In the genomic region with DNA sequence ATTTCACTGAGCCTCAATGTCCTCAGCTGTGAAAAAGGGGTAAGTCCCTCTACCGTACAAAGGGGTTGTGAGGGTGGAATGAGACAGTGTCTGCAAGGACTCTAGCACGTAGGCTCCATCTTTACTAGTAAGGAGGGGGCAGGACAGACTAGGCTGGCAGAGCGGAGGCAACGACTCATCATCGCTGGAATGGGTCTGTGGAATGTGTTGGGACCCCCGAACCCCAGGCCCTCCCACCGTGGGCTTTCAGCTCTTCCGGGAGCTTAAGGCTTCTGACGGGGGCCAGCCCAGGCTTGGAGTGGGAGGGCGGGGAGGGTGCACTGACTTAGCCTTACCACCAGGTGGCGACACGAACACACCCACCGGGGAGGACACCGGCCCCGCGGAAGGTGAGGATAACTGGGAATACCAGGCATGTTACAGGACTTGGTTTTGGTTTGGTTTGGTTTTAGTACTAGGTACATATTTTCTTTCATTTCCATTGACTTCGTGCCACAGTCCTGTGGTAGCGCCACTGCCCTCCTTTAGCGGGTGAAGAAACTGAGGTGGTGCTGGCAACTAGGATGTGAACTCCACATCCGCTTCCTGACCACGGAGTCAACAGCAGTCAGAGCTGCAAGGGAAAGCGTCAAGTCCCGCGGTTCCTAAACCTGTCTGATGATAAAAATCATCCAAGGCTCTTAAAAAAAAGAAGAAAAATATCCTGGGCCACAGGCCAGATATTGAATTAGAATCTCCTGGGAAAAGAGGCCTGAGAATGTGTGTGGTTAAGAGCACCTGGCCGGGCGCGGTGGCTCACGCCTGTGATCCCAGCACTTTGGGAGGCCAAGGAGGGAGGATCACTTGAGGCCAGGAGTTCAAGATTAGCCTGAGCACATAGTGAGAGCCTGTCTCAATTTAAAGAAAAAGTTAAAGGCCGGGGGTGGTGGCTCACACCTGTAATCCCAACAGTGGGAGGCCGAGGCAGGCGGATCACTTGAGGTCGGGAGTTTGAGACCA, we compare ENCODE assay signal across 8 cellular contexts. TPM values are rescaled to one million over a fixed set of nuclear protein-coding genes. Genes with fewer than 3 reads are reported as not detected.
DNase-seq lines count a peak whose midpoint lies in the region; ATAC-seq and TF ChIP-seq lines count a peak whose summit lies in the region.

No MANE protein-coding gene starts in this region.

- TF ChIP-seq CTCF in gastroesophageal sphincter (IDR thresholded peaks at IDR 0.05) (peak; percentile 94 to 99 (median 98)), ovary (IDR thresholded peaks at IDR 0.05) (peak; percentile 90 to 98 (median 94)), testis (IDR thresholded peaks at IDR 0.05) (peak; percentile 97 to 100 (median 98))

- peaks cover 0 to 3% (median 2%) of the 10 kb centered on the region in 3 donors for H3K4me1 Mint-ChIP-seq in IgD-negative memory B cell

- peak overlapping the region in 1 of 3 donors; percentile 31 for H3K27ac Mint-ChIP-seq in IgD-negative memory B cell

- ATAC-seq in gastroesophageal sphincter (peak; percentile 91), HG03442 (IDR thresholded peaks at IDR 0.05; ENCODE audit: unreplicated experiment) (no peak)

- H3K4me1 ChIP-seq in gastroesophageal sphincter (peaks cover 0 to 12% (median 0%) of the 10 kb centered on the region in 3 donors), ovary (ENCODE audit: insufficient read depth) (no peaks in the 10 kb centered on the region), testis (no peaks in the 10 kb centered on the region)

- H3K27me3 Mint-ChIP-seq in IgD-negative memory B cell, result no peaks in the 10 kb centered on the region

- DNase-seq in GDM1 (lab: John Stamatoyannopoulos, UW) (peak; percentile 46), RPMI8226 (peak; percentile 58), ovary (peak; percentile 79 to 86 (median 85)), testis (peak; percentile 86)
- DNase-seq in activated gamma-delta T cell treated with anti-CD3 and anti-CD28 coated beads, Interleukin-2, amount 50 U/mL, for 16 hours (ENCODE audit: low read depth), result peak; percentile 68

- TF ChIP-seq POLR2A in gastroesophageal sphincter (IDR thresholded peaks at IDR 0.05) (no peak), ovary (IDR thresholded peaks at IDR 0.05) (no peak), testis (IDR thresholded peaks at IDR 0.05) (no peak)

- H3K27ac ChIP-seq in gastroesophageal sphincter (no peak overlapping the region), ovary (no peak overlapping the region), testis (no peak overlapping the region)

- intact Hi-C loops in ovary (cut with DNase I) (loop anchor here (1.0 to 10.0 kb wide), 6 partner anchors 52 to 572 kb away; partner anchors contain the start of gene ARMC12 (in 2 of the 4)), testis (cut with DNase I; ENCODE audit: low total_unique reads) (loop anchor here (5.0 kb wide), 1 partner anchor 214 kb away; the partner anchor contains the start of gene ARMC12)

- 51 to 52% methylated on average over 12 to 15 of the region's 32 CpGs for WGBS in gastroesophageal sphincter (ENCODE audit: low coverage in 1 of 2), 2 donors
- 32 to 34% (median 33%) methylated on average over 32 of the region's 32 CpGs for WGBS in ovary, 3 donors
- WGBS in testis, 2 donors, result 26 to 29% methylated on average over 32 of the region's 32 CpGs

- H3K9me3 Mint-ChIP-seq in IgD-negative memory B cell, result no peaks in the 10 kb centered on the region

- no peaks in the 10 kb centered on the region for H3K36me3 Mint-ChIP-seq in IgD-negative memory B cell

- H3K27me3 ChIP-seq in gastroesophageal sphincter (no peaks in the 10 kb centered on the region), ovary (no peaks in the 10 kb centered on the region), testis (no peaks in the 10 kb centered on the region)

- TF ChIP-seq EP300 in gastroesophageal sphincter (IDR thresholded peaks at IDR 0.05) (no peak), ovary (IDR thresholded peaks at IDR 0.05) (no peak)

- H3K36me3 ChIP-seq in gastroesophageal sphincter, result no peaks in the 10 kb centered on the region
- no peaks in the 10 kb centered on the region for H3K36me3 ChIP-seq in ovary
- H3K36me3 ChIP-seq in testis (ENCODE audit: low read depth, missing control alignments), result no peaks in the 10 kb centered on the region

- H3K9me3 ChIP-seq in gastroesophageal sphincter (no peaks in the 10 kb centered on the region), ovary (no peaks in the 10 kb centered on the region), testis (no peaks in the 10 kb centered on the region)

- H3K4me3 ChIP-seq in gastroesophageal sphincter, result peak overlapping the region in 1 of 2 donors; percentile 32
- H3K4me3 ChIP-seq in ovary, result peak overlapping the region; percentile 22
- H3K4me3 ChIP-seq in testis, result peak overlapping the region; percentile 12 to 41

- H3K4me3 Mint-ChIP-seq in IgD-negative memory B cell, result peak overlapping the region; percentile 27 to 81 (median 37)

RNA-seq across cellular contexts. Expression of gene TULP1, which starts 10.3 kb away (rescaled TPM):
- polyA plus RNA-seq in IgD-negative memory B cell (not detected), ovary (under 1 TPM; 0.27 to 0.50 TPM), testis (ENCODE audit: insufficient read depth, low read depth, low replicate concordance) (0.53 TPM)
- total RNA-seq in gastroesophageal sphincter (under 1 TPM in 1 of 4 donors, not detected in 3; 0.89 TPM), ovary (1 to 10 TPM in 1 of 7 donors, under 1 TPM in 3, not detected in 3; 0.17 to 1.1 (median 0.62) TPM), testis (1 to 10 TPM in 1 of 2 donors, under 1 TPM in 1; 0.87 to 2.4 TPM)

RNA-seq across cellular contexts. Expression of gene TEAD3, which starts 26.1 kb away (rescaled TPM):
- polyA plus RNA-seq in IgD-negative memory B cell (not detected), ovary (10 to 100 TPM; 21.6 to 27.1 TPM), testis (ENCODE audit: insufficient read depth, low read depth, low replicate concordance) (16.2 TPM)
- total RNA-seq in gastroesophageal sphincter (100 to 1,000 TPM in 1 of 4 donors, 10 to 100 TPM in 3; 58.3 to 122 (median 72.5) TPM), ovary (10 to 100 TPM; 15.7 to 63.1 (median 35.6) TPM), testis (10 to 100 TPM; 10.6 to 17.8 TPM)

RNA-seq across cellular contexts. Expression of gene RPL10A, which starts 54.8 kb away (rescaled TPM):
- polyA plus RNA-seq in IgD-negative memory B cell (1,088 TPM), ovary (1,000 to 10,000 TPM; 3,198 to 5,052 TPM), testis (ENCODE audit: insufficient read depth, low read depth, low replicate concordance) (768 TPM)
- total RNA-seq in gastroesophageal sphincter (1,000 to 10,000 TPM in 3 of 4 donors, 100 to 1,000 TPM in 1; 870 to 1,936 (median 1,411) TPM), ovary (1,000 to 10,000 TPM; 2,596 to 4,158 (median 3,059) TPM), testis (100 to 1,000 TPM; 305 to 538 TPM)
